ENCODE assay signal across 8 cellular contexts in the genomic region with DNA sequence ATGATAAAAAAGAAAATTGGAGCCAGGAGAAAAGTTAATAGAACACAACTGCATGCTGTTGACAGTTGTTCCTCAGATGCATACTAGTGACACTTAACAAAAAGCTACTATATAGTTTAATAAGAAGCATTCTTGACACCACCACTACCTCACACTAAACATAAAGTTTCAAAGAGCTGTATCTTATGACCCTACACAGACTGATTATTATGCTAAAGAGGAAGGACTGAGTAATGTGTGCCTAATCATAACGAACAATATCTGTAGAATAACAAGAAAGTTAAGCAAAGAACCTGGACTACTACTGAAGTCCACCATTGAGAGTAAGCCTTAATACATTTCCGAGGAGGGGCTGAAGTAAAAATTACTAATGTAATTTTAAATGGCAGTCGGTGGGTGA.
"Had no signal": no experiment of that assay in that cellular context is flagged by ENCODE, and none has a peak within 500 bp of the region (broad histone marks: within the 10 kb centered on the region; RNA-seq: fewer than 3 reads in every experiment).

No MANE protein-coding gene starts in this region.

- ATAC-seq: GM23338, K562 had no signal

- H3K4me2 ChIP-seq: GM23338 had no signal

- H2AFZ ChIP-seq: GM23338 had no signal

- DNase-seq: H9, HCEC 1CT, IMR-90 had no signal

- FAIRE-seq: H1, H54, HTR-8/SVneo, K562 had no signal

- H3K4me3 ChIP-seq: GM23338, K562 had no signal
